In the genomic region with DNA sequence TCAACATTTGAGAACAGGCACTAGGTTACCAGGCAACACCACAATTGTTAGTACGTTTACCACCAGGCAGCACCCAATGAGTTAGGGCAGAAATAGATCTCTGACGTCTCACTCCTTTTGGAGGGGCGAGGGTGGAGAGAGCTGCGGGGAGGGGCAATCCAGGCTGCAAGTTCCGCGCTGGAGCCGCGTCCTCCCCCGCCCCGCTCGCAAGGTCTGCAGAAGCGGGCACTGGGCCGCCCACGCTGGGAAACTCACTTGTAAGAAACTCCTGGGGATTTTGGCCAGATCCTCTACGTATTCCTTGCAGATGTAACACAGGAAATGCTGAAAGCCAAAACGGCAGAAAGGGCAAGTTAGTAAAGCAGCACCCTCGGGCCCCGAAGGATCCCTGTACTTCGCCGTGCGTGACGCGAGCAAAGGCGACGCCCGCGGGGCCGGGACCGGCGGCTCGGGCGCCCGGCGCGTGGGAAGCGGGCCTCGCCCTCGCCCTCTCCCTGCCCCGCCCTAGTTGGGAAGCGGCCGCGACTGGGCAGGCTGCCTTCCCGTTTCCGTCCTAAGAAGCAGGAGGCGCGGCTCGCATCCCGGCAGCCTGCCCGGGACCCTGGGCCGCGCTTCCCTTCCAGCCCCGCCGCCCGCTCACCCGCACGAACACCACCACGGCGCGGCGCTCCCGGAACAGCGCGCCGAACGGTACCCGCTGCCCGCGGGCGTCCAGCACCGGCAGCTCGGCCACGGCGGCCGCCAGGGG, we compare ENCODE assay signal across 1 cellular context.
TF ChIP-seq lines count a peak whose summit lies in the region.

No MANE protein-coding gene starts in this region.

TF ChIP-seq in K562, 482 proteins besides CTCF, POLR2A, EP300 and RAD21 (continued from another document):
- TF ChIP-seq PRDM10 (IDR thresholded peaks at IDR 0.05; ENCODE audit: partially characterized antibody) (no peak), SP1 (CRISPR knock-in tag; IDR thresholded peaks at IDR 0.05) (0 out of 2 replicates have a peak, but pooled peaks have one; percentile 2), FOXJ3 (CRISPR knock-in tag; IDR thresholded peaks at IDR 0.05) (no peak), NR1H2 (CRISPR knock-in tag; IDR thresholded peaks at IDR 0.05) (peak; percentile 88; the same call in 1 of the 2 replicates), RNF219 (CRISPR knock-in tag; IDR thresholded peaks at IDR 0.05) (no peak), ZNF23 (CRISPR knock-in tag; IDR thresholded peaks at IDR 0.05) (no peak), TFAM (CRISPR knock-in tag; conservative IDR thresholded peaks at IDR 0.05) (no peak), NR2C2 (CRISPR knock-in tag; IDR thresholded peaks at IDR 0.05) (no peak), NR2C2 (tag; IDR thresholded peaks at IDR 0.05) (peak; percentile 66), ZNF175 (CRISPR knock-in tag; IDR thresholded peaks at IDR 0.05; ENCODE audit: low read depth) (no peak), HNRNPLL (IDR thresholded peaks at IDR 0.05; ENCODE audit: low read depth, low read length, poor library complexity, severe bottlenecking) (peak; percentile 15)
- TF ChIP-seq, protein P1, sequence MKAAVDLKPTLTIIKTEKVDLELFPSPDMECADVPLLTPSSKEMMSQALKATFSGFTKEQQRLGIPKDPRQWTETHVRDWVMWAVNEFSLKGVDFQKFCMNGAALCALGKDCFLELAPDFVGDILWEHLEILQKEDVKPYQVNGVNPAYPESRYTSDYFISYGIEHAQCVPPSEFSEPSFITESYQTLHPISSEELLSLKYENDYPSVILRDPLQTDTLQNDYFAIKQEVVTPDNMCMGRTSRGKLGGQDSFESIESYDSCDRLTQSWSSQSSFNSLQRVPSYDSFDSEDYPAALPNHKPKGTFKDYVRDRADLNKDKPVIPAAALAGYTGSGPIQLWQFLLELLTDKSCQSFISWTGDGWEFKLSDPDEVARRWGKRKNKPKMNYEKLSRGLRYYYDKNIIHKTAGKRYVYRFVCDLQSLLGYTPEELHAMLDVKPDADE (conservative IDR thresholded peaks at IDR 0.05; ENCODE audit: control insufficient read depth, low read depth, low read length), result peak; percentile 51; the same call in 1 of the 2 replicates
- TF ChIP-seq, protein P2, sequence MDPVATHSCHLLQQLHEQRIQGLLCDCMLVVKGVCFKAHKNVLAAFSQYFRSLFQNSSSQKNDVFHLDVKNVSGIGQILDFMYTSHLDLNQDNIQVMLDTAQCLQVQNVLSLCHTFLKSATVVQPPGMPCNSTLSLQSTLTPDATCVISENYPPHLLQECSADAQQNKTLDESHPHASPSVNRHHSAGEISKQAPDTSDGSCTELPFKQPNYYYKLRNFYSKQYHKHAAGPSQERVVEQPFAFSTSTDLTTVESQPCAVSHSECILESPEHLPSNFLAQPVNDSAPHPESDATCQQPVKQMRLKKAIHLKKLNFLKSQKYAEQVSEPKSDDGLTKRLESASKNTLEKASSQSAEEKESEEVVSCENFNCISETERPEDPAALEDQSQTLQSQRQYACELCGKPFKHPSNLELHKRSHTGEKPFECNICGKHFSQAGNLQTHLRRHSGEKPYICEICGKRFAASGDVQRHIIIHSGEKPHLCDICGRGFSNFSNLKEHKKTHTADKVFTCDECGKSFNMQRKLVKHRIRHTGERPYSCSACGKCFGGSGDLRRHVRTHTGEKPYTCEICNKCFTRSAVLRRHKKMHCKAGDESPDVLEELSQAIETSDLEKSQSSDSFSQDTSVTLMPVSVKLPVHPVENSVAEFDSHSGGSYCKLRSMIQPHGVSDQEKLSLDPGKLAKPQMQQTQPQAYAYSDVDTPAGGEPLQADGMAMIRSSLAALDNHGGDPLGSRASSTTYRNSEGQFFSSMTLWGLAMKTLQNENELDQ (CRISPR knock-in tag; IDR thresholded peaks at IDR 0.05; ENCODE audit: borderline replicate concordance), result no peak
TF ChIP-seq in K562: peak in this region for 64.
